33 cellular contexts compared by ENCODE assay signal in genomic region chr6:125136378-125136777, GRCh38. TPM values are rescaled to one million over a fixed set of nuclear protein-coding genes. Genes with fewer than 3 reads are reported as not detected.
"Had no signal": no experiment of that assay in that cellular context is flagged by ENCODE, and none has a peak within 500 bp of the region (broad histone marks: within the 10 kb centered on the region; RNA-seq: fewer than 3 reads in every experiment).

No MANE protein-coding gene starts in this region.

- DNase-seq: activated B cell treated with CpG ODN at 0.5 μM for 24 hours; activated CD4-positive, alpha-beta memory T cell treated with anti-CD3 and anti-CD28 coated beads for 36 hours; activated CD4-positive, alpha-beta T cell treated with anti-CD3 and anti-CD28 coated beads for 4 hours; activated CD4-positive, alpha-beta T cell treated with anti-CD3 and anti-CD28 coated beads, Interleukin-2, amount 50 U/mL, for 1 hour; activated CD4-positive, alpha-beta T cell treated with anti-CD3 and anti-CD28 coated beads, Interleukin-2, amount 50 U/mL, for 4 hours; activated CD4-positive, CD25-positive, alpha-beta regulatory T cell treated with anti-CD3 and anti-CD28 coated beads, Interleukin-2, amount 50 U/mL, for 72 hours; activated CD8-positive, alpha-beta memory T cell treated with anti-CD3 and anti-CD28 coated beads, Interleukin-2, amount 50 U/mL, for 4 hours; activated CD8-positive, alpha-beta T cell treated with anti-CD3 and anti-CD28 coated beads for 36 hours; activated effector memory CD4-positive, alpha-beta T cell treated with anti-CD3 and anti-CD28 coated beads, Interleukin-2, amount 50 U/mL, for 16 hours; activated gamma-delta T cell treated with Interleukin-2 at 50 U/mL for 16 hours; activated naive CD4-positive, alpha-beta T cell; activated naive CD4-positive, alpha-beta T cell treated with anti-CD3 and anti-CD28 coated beads for 36 hours; activated naive CD4-positive, alpha-beta T cell treated with anti-CD3 and anti-CD28 coated beads, Interleukin-2, amount 50 U/mL, for 16 hours; activated naive CD8-positive, alpha-beta T cell treated with anti-CD3 and anti-CD28 coated beads for 36 hours; activated T-cell treated with anti-CD3 and anti-CD28 coated beads for 4 hours; activated T-cell treated with anti-CD3 and anti-CD28 coated beads, Interleukin-2, amount 50 U/mL, for 1 hour; activated T-cell treated with anti-CD3 and anti-CD28 coated beads, Interleukin-2, amount 50 U/mL, for 4 hours; activated T-cell treated with anti-CD3 and anti-CD28 coated beads, Interleukin-2, amount 50 U/mL, for 72 hours; adrenal gland; amniotic stem cell; aorta; body of pancreas; brain microvascular endothelial cell; central memory CD4-positive, alpha-beta T cell; T-helper 2 cell; T-helper 9 cell had no signal

- ATAC-seq: activated CD8-positive, alpha-beta T cell treated with anti-CD3 and anti-CD28 coated beads for 36 hours; activated naive CD4-positive, alpha-beta T cell treated with anti-CD3 and anti-CD28 coated beads, Interleukin-2, amount 50 U/mL, for 72 hours; activated T-cell treated with anti-CD3 and anti-CD28 coated beads, Interleukin-2, amount 50 U/mL, for 4 hours; activated T-cell treated with anti-CD3 and anti-CD28 coated beads, Interleukin-2, amount 50 U/mL, for 72 hours; activated T-helper 17 cell treated with anti-CD3 and anti-CD28 coated beads, Interleukin-2, amount 50 U/mL, for 72 hours; body of pancreas had no signal

- H3K36me3 ChIP-seq: adrenal gland, brain microvascular endothelial cell, breast epithelium had no signal

- H3K4me1 ChIP-seq: adrenal gland, body of pancreas, breast epithelium had no signal

- H3K27me3 ChIP-seq: adrenal gland, body of pancreas, brain microvascular endothelial cell, breast epithelium had no signal

- H3K27ac ChIP-seq: adrenal gland, body of pancreas, brain microvascular endothelial cell, breast epithelium, VCaP had no signal

- H3K9me3 ChIP-seq: adrenal gland, body of pancreas, breast epithelium had no signal

- FAIRE-seq: astrocyte, TTC549 had no signal

- H3K4me3 ChIP-seq: adrenal gland, body of pancreas, breast epithelium had no signal

RNA-seq across cellular contexts. Expression of gene TPD52L1, which starts 17.2 kb away (rescaled TPM):
- total RNA-seq: activated B cell treated with CpG ODN at 0.5 μM for 24 hours; activated CD4-positive, alpha-beta T cell treated with anti-CD3 and anti-CD28 coated beads, Interleukin-2, amount 10 ng/mL, durations not matched to agents 24 days and 14 days had no signal
